1 cellular context compared by ENCODE assay signal in the genomic region with DNA sequence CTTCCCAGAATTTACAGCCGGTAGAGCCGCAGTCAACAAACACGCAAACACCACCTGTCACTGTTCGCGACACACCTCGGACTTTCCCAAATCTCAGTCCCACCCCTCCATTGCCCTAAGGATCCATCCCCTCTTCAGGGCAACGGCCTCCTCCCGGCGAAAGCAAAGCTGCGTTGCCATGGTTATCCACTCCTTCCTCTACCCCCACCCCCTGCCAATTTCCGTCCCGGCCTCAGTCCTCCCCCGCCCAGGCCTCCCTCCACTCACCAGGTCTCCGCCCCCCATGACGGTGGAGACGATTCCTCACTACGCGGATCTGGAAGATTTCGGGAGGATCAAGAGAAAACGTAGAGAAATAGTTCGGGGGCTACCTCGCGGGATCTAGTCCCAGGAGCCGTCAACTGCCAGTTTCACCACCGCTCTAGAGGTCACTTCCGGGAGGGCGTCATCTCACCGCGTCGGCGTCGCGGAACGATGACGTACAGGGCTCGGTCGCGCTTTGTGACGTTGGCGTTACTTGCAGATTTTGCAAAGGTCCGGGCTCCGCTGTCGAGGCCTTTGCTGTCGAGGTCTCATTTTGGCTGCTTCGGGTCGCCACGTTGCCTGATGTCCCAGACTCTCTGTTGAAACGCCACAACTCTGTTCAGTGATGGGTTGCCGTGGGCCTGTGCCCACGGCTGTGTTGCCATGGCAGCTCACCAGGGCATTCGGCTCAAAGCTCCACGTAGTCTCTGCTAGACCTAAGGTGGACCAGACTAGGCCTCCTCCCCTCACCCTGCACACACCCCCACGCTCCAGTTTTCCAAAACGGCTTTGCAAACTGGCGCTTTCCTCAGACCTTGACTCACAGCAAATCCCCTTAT.
TF ChIP-seq lines count a peak whose summit lies in the region.

TSS of gene CWC25 (minus strand) at position 423 of the 863 bp plus-strand sequence. CDS start at position 285, 138 bp downstream.

TF ChIP-seq in GM12878, 131 proteins besides CTCF, POLR2A, EP300 and RAD21 (continued from another document and continues in another):
- TF ChIP-seq, protein P1, sequence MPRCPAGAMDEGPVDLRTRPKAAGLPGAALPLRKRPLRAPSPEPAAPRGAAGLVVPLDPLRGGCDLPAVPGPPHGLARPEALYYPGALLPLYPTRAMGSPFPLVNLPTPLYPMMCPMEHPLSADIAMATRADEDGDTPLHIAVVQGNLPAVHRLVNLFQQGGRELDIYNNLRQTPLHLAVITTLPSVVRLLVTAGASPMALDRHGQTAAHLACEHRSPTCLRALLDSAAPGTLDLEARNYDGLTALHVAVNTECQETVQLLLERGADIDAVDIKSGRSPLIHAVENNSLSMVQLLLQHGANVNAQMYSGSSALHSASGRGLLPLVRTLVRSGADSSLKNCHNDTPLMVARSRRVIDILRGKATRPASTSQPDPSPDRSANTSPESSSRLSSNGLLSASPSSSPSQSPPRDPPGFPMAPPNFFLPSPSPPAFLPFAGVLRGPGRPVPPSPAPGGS (IDR thresholded peaks at IDR 0.05; ENCODE audit: borderline replicate concordance, insufficient read depth, low read depth, low read length, poor library complexity, severe bottlenecking), result no peak
- TF ChIP-seq E4F1 (IDR thresholded peaks at IDR 0.05; ENCODE audit: borderline replicate concordance, partially characterized antibody), result peak; percentile 87
- TF ChIP-seq IRF4 (IDR thresholded peaks at IDR 0.05; ENCODE audit: low read depth, low read length), result peak; percentile 70; the same call in 1 of the 2 replicates
- peak; percentile 90 for TF ChIP-seq SMAD5 (IDR thresholded peaks at IDR 0.05; ENCODE audit: low read depth)
- TF ChIP-seq, protein P2, sequence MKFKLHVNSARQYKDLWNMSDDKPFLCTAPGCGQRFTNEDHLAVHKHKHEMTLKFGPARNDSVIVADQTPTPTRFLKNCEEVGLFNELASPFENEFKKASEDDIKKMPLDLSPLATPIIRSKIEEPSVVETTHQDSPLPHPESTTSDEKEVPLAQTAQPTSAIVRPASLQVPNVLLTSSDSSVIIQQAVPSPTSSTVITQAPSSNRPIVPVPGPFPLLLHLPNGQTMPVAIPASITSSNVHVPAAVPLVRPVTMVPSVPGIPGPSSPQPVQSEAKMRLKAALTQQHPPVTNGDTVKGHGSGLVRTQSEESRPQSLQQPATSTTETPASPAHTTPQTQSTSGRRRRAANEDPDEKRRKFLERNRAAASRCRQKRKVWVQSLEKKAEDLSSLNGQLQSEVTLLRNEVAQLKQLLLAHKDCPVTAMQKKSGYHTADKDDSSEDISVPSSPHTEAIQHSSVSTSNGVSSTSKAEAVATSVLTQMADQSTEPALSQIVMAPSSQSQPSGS (IDR thresholded peaks at IDR 0.05; ENCODE audit: low read length), result no peak
- TF ChIP-seq SREBF2 (IDR thresholded peaks at IDR 0.05; ENCODE audit: low read length), result no peak
- no peak for TF ChIP-seq TCF3 (IDR thresholded peaks at IDR 0.05; ENCODE audit: borderline replicate concordance, insufficient read depth, low read depth, low read length)
- peak; percentile 75 for TF ChIP-seq RUNX3 (IDR thresholded peaks at IDR 0.05; ENCODE audit: low read length)
- no peak for TF ChIP-seq DPF2 (IDR thresholded peaks at IDR 0.05)
- TF ChIP-seq KLF5 (IDR thresholded peaks at IDR 0.05; ENCODE audit: partially characterized antibody), result peak; percentile 82
- 0 out of 2 replicates have a peak, but pooled peaks have one; percentile 32 for TF ChIP-seq MEF2A (IDR thresholded peaks at IDR 0.05; ENCODE audit: insufficient read depth, low read depth, low read length)
- TF ChIP-seq USF2 (IDR thresholded peaks at IDR 0.05; ENCODE audit: borderline replicate concordance, low read depth, low read length), result no peak
- TF ChIP-seq NFXL1 (IDR thresholded peaks at IDR 0.05; ENCODE audit: borderline replicate concordance), result no peak
- no peak for TF ChIP-seq RBBP5 (conservative IDR thresholded peaks at IDR 0.05)
- TF ChIP-seq CEBPB (IDR thresholded peaks at IDR 0.05; ENCODE audit: borderline replicate concordance in 1 of 2, low read depth in 2 of 2, low read length in 2 of 2), result 0 out of 4 replicates have a peak, but pooled peaks of 1 of the 2 experiments have one; percentile 3
- TF ChIP-seq, protein P3, sequence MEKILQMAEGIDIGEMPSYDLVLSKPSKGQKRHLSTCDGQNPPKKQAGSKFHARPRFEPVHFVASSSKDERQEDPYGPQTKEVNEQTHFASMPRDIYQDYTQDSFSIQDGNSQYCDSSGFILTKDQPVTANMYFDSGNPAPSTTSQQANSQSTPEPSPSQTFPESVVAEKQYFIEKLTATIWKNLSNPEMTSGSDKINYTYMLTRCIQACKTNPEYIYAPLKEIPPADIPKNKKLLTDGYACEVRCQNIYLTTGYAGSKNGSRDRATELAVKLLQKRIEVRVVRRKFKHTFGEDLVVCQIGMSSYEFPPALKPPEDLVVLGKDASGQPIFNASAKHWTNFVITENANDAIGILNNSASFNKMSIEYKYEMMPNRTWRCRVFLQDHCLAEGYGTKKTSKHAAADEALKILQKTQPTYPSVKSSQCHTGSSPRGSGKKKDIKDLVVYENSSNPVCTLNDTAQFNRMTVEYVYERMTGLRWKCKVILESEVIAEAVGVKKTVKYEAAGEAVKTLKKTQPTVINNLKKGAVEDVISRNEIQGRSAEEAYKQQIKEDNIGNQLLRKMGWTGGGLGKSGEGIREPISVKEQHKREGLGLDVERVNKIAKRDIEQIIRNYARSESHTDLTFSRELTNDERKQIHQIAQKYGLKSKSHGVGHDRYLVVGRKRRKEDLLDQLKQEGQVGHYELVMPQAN (conservative IDR thresholded peaks at IDR 0.05), result peak; percentile 76
- no peak for TF ChIP-seq KDM1A (IDR thresholded peaks at IDR 0.05; ENCODE audit: borderline replicate concordance)
- TF ChIP-seq PAX8 (IDR thresholded peaks at IDR 0.05), result no peak
- peak; percentile 78; the same call in 2 of the 3 replicates for TF ChIP-seq POU2F2 (IDR thresholded peaks at IDR 0.05; ENCODE audit: borderline replicate concordance, low read depth, low read length)
- TF ChIP-seq CBFB (IDR thresholded peaks at IDR 0.05; ENCODE audit: low read depth), result peak; percentile 75; the same call in 1 of the 2 replicates
- no peak; the same call in none of the 2 replicates for TF ChIP-seq RCOR1 (conservative IDR thresholded peaks at IDR 0.05; ENCODE audit: low read depth, low read length)
- TF ChIP-seq NBN (IDR thresholded peaks at IDR 0.05), result peak; percentile 100
- no peak for TF ChIP-seq STAT3 (IDR thresholded peaks at IDR 0.05; ENCODE audit: low read depth, low read length)
- TF ChIP-seq, protein P4, sequence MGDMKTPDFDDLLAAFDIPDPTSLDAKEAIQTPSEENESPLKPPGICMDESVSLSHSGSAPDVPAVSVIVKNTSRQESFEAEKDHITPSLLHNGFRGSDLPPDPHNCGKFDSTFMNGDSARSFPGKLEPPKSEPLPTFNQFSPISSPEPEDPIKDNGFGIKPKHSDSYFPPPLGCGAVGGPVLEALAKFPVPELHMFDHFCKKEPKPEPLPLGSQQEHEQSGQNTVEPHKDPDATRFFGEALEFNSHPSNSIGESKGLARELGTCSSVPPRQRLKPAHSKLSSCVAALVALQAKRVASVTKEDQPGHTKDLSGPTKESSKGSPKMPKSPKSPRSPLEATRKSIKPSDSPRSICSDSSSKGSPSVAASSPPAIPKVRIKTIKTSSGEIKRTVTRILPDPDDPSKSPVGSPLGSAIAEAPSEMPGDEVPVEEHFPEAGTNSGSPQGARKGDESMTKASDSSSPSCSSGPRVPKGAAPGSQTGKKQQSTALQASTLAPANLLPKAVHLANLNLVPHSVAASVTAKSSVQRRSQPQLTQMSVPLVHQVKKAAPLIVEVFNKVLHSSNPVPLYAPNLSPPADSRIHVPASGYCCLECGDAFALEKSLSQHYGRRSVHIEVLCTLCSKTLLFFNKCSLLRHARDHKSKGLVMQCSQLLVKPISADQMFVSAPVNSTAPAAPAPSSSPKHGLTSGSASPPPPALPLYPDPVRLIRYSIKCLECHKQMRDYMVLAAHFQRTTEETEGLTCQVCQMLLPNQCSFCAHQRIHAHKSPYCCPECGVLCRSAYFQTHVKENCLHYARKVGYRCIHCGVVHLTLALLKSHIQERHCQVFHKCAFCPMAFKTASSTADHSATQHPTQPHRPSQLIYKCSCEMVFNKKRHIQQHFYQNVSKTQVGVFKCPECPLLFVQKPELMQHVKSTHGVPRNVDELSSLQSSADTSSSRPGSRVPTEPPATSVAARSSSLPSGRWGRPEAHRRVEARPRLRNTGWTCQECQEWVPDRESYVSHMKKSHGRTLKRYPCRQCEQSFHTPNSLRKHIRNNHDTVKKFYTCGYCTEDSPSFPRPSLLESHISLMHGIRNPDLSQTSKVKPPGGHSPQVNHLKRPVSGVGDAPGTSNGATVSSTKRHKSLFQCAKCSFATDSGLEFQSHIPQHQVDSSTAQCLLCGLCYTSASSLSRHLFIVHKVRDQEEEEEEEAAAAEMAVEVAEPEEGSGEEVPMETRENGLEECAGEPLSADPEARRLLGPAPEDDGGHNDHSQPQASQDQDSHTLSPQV (IDR thresholded peaks at IDR 0.05), result no peak
- TF ChIP-seq ZZZ3 (IDR thresholded peaks at IDR 0.05; ENCODE audit: control insufficient read depth, insufficient read length, low read depth), result no peak
- TF ChIP-seq ELK1 (IDR thresholded peaks at IDR 0.05; ENCODE audit: low read depth, low read length), result peak; percentile 99
- TF ChIP-seq, protein P5, sequence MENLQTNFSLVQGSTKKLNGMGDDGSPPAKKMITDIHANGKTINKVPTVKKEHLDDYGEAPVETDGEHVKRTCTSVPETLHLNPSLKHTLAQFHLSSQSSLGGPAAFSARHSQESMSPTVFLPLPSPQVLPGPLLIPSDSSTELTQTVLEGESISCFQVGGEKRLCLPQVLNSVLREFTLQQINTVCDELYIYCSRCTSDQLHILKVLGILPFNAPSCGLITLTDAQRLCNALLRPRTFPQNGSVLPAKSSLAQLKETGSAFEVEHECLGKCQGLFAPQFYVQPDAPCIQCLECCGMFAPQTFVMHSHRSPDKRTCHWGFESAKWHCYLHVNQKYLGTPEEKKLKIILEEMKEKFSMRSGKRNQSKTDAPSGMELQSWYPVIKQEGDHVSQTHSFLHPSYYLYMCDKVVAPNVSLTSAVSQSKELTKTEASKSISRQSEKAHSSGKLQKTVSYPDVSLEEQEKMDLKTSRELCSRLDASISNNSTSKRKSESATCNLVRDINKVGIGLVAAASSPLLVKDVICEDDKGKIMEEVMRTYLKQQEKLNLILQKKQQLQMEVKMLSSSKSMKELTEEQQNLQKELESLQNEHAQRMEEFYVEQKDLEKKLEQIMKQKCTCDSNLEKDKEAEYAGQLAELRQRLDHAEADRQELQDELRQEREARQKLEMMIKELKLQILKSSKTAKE (IDR thresholded peaks at IDR 0.05; ENCODE audit: low read depth, poor library complexity, severe bottlenecking), result no peak
- no peak for TF ChIP-seq REST (IDR thresholded peaks at IDR 0.05; ENCODE audit: low read depth, low read length)
- peak; percentile 56; the same call in 1 of the 2 replicates for TF ChIP-seq FOXK2 (IDR thresholded peaks at IDR 0.05)
- no peak; the same call in 1 of the 2 replicates for TF ChIP-seq WRNIP1 (IDR thresholded peaks at IDR 0.05; ENCODE audit: borderline replicate concordance, low read depth, low read length)
- peak; percentile 57; the same call in 1 of the 2 replicates for TF ChIP-seq BACH1 (IDR thresholded peaks at IDR 0.05; ENCODE audit: borderline replicate concordance)
- no peak for TF ChIP-seq CBX3 (IDR thresholded peaks at IDR 0.05; ENCODE audit: borderline replicate concordance, low read depth)
